Comparison of ENCODE assay signal across 8 cellular contexts in the genomic region with DNA sequence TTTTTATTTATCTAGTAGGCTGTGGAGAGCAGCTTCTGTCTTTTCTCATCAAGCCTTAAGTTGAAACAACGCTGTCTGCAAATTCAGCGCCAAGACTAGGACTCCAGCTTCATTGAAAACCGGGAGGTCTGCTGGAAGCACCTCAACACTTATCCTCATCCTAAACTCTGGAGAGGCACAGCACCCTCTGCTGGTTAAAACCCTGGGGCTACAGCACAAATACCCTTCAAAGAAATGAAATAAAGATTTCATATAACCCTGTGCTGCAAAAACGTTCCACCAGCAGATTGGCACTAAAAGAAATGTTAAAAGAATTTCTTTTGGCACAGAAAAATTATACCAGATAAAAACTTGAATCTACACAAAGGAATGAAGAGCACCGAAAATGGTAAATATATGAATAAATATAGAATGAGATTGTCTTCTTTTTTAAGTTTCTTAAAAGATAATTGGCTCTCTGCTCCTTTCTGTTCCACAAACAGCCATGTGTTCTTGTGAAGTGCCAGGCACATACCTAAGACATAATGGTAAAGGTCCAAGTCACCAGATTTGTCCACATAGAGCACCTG.
DNase-seq lines count a peak whose midpoint lies in the region; ATAC-seq and TF ChIP-seq lines count a peak whose summit lies in the region.

No MANE protein-coding gene starts in this region.

- no peaks in the 10 kb centered on the region for H3K36me3 ChIP-seq in Peyer's patch
- no peaks in the 10 kb centered on the region for H3K36me3 ChIP-seq in hepatocyte (replicated peaks; ENCODE audit: insufficient read depth, low read depth)

- peak; percentile 57 for DNase-seq in Right ventricle myocardium superior
- DNase-seq in cardiac septum (ENCODE audit: low spot score): no peak
- DNase-seq in Peyer's patch: peak in 2 of 3 donors; percentile 72 to 88
- peak; percentile 33 for DNase-seq in activated effector memory CD4-positive, alpha-beta T cell treated with Interleukin-2 at 50 U/mL for 16 hours
- DNase-seq in hepatocyte (ENCODE audit: low spot score): peak; percentile 35
- DNase-seq in stimulated activated CD4-positive, alpha-beta T cell treated with anti-CD3 and anti-CD28 coated beads, Interleukin-2, amount 100 ng/mL, for 24 hours: peak; percentile 65 to 76
- DNase-seq in NCI-H2081 (lab: John Stamatoyannopoulos, UW): no peak

- no peak overlapping the region for H3K4me2 ChIP-seq in hepatocyte

- no peak for TF ChIP-seq POLR2A in Peyer's patch (IDR thresholded peaks at IDR 0.05)

- 48% methylated on average over 5 of the region's 5 CpGs for whole genome bisulfite sequencing in hepatocyte (ENCODE audit: low lambda C conversion rate, missing lambda C conversion rate)

- ATAC-seq in Right ventricle myocardium superior (ENCODE audit: poor library complexity): no peak
- ATAC-seq in esophagus mucosa: no peak

- H3K27me3 ChIP-seq in Peyer's patch (no peaks in the 10 kb centered on the region), hepatocyte (no peaks in the 10 kb centered on the region)

- no peak overlapping the region for H2AFZ ChIP-seq in hepatocyte

- H3K27ac ChIP-seq in Peyer's patch: no peak overlapping the region
- H3K27ac ChIP-seq in hepatocyte: no peak overlapping the region

- H4K20me1 ChIP-seq in hepatocyte (ENCODE audit: insufficient read depth, poor library complexity, severe bottlenecking): no peaks in the 10 kb centered on the region

- H3K9me3 ChIP-seq in Peyer's patch (no peaks in the 10 kb centered on the region), hepatocyte (ENCODE audit: low read depth) (no peaks in the 10 kb centered on the region)

- no peaks in the 10 kb centered on the region for H3K79me2 ChIP-seq in hepatocyte

- no peaks in the 10 kb centered on the region for H3K9me2 ChIP-seq in hepatocyte (replicated peaks; ENCODE audit: insufficient read depth)

- H3K4me1 ChIP-seq in Peyer's patch (no peaks in the 10 kb centered on the region), hepatocyte (ENCODE audit: insufficient read depth) (peaks cover 3% of the 10 kb centered on the region)

- intact Hi-C loops in Right ventricle myocardium superior (cut with DNase I): no loop called here
- intact Hi-C loops in cardiac septum (cut with DNase I): no loop called here

- H3K4me3 ChIP-seq in Peyer's patch (no peak overlapping the region), hepatocyte (no peak overlapping the region)

- TF ChIP-seq CTCF in Peyer's patch (IDR thresholded peaks at IDR 0.05) (peak; percentile 42 to 65 (median 54)), hepatocyte (IDR thresholded peaks at IDR 0.05; ENCODE audit: poor library complexity) (peak; percentile 47)

Comparison
In these comparisons a context has a peak if more than half of its experiments do, and no peak if none do; other contexts are left out.
1. DNase-seq: peak in Right ventricle myocardium superior (single experiment), Peyer's patch (2 of 3), activated effector memory CD4-positive, alpha-beta T cell treated with Interleukin-2 at 50 U/mL for 16 hours (single experiment), hepatocyte (single experiment) and stimulated activated CD4-positive, alpha-beta T cell treated with anti-CD3 and anti-CD28 coated beads, Interleukin-2, amount 100 ng/mL, for 24 hours (2 of 2); none in cardiac septum (single experiment) and NCI-H2081 (0 of 2).